In the genomic region with DNA sequence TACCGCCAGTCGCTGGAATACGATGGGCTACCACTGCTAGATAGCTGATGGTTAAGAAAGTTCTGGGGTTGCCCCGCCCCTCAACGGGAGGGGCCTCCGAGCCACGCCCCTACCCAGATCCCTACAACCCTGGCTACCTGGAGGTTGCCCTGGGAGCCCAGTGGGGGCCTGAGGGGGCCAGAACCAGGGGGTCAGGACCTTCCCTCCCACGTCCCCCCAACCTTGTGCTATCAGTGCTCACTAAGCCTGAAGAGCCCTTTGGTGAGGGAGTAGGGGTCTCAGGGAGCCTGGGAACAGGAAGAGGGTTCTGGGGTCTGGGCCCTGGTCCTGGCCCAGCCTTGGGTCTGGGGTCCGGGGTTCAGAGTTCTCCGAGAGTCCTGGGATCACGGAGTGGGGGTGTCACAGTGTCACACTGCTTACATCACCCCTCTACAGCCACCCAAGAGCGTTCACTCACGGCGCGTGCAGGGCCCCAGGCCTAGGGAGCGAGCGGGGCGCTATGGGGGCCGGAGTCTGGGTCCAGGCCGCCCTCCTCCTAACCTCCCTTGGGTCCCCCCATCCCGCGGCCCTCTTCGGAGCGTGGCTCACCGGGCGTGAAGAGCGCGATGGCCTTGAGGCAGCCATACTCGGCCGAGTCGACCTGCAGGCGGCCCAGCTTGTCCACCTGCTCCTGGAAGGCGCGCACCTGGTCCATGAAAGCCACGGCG, we compare ENCODE assay signal across 8 cellular contexts. TPM values are rescaled to one million over a fixed set of nuclear protein-coding genes. Genes with fewer than 3 reads are reported as not detected.
DNase-seq lines count a peak whose midpoint lies in the region; ATAC-seq lines count a peak whose summit lies in the region.

No MANE protein-coding gene starts in this region.

- peak overlapping the region; percentile 99 for H3K4me2 ChIP-seq in mesendoderm (ENCODE audit: low read length)

- WGBS in mesendoderm (ENCODE audit: extremely low coverage, insufficient coverage, low lambda C conversion rate): no CpG with 5 or more reads among the region's 36 CpGs

- H3K56ac ChIP-seq in mesendoderm (ENCODE audit: low read length): peak overlapping the region; percentile 97

- peak overlapping the region; percentile 88 for H3K4ac ChIP-seq in mesendoderm (ENCODE audit: low read depth, low read length)

- H3K23ac ChIP-seq in mesendoderm (ENCODE audit: low read length): peak overlapping the region; percentile 98

- peaks cover 22% of the 10 kb centered on the region for H3K79me2 ChIP-seq in mesendoderm (ENCODE audit: control insufficient read depth, insufficient read depth, low read length)

- H3K27ac ChIP-seq in mesendoderm (ENCODE audit: low read depth, low read length): peak overlapping the region; percentile 97

- peak overlapping the region; percentile 94 for H3K18ac ChIP-seq in mesendoderm (ENCODE audit: low read length)

- DNase-seq in COLO829 (ENCODE audit: low spot score) (peak; percentile 59), MV-4-11 (lab: John Stamatoyannopoulos, UW) (peak; percentile 68), dermis blood vessel endothelial cell (peak; percentile 51), mesendoderm (peak; percentile 77), GDM1 (lab: John Stamatoyannopoulos, UW) (no peak)
- peak; percentile 32 for DNase-seq in activated CD4-positive, alpha-beta T cell treated with anti-CD3 and anti-CD28 coated beads for 1 hour
- DNase-seq in stimulated activated naive CD8-positive, alpha-beta T cell treated with anti-CD3 and anti-CD28 coated beads, Interleukin-15, Interleukin-2, amounts not matched to agents 100 U/mL and 50 U/mL, for 24 hours: peak; percentile 78

- H4K8ac ChIP-seq in mesendoderm (ENCODE audit: low read depth, low read length): no peak overlapping the region

- H3K4me1 ChIP-seq in mesendoderm (ENCODE audit: control insufficient read depth, low read depth, low read length): peaks cover 6% of the 10 kb centered on the region

- peaks cover 17% of the 10 kb centered on the region for H3K79me1 ChIP-seq in mesendoderm (ENCODE audit: low read length)

- no peak overlapping the region for H4K5ac ChIP-seq in mesendoderm (ENCODE audit: low read length)

- no peaks in the 10 kb centered on the region for H3K27me3 ChIP-seq in mesendoderm (ENCODE audit: insufficient read depth, low read length, poor library complexity)

- H3K36me3 ChIP-seq in mesendoderm (ENCODE audit: control insufficient read depth, insufficient read depth, low read length): peaks cover 10% of the 10 kb centered on the region

- ATAC-seq in GM21786 (IDR thresholded peaks at IDR 0.05; ENCODE audit: unreplicated experiment): peak; percentile 60
- peak; percentile 73 for ATAC-seq in stimulated activated naive CD8-positive, alpha-beta T cell treated with anti-CD3 and anti-CD28 coated beads, Interleukin-15, Interleukin-2, amounts not matched to agents 100 U/mL and 50 U/mL, for 24 hours

- peak overlapping the region; percentile 95 for H3K9ac ChIP-seq in mesendoderm (ENCODE audit: low read length)

- no peak overlapping the region for H2BK15ac ChIP-seq in mesendoderm (replicated peaks; ENCODE audit: low read depth)

- peak overlapping the region; percentile 92 for H2AK5ac ChIP-seq in mesendoderm (ENCODE audit: low read length)

- peak overlapping the region; percentile 80 for H3K4me3 ChIP-seq in mesendoderm (ENCODE audit: low read length)

- no peak overlapping the region for H2BK120ac ChIP-seq in mesendoderm (ENCODE audit: low read depth, low read length)

- peak overlapping the region; percentile 63 for H2BK5ac ChIP-seq in mesendoderm (ENCODE audit: low read length)

RNA-seq across cellular contexts. Expression of gene OCEL1, which starts 9.0 kb away (rescaled TPM):
- 3.8 and 4.4 TPM in 2 replicates for total RNA-seq in dermis blood vessel endothelial cell
- polyA plus RNA-seq in mesendoderm (2013, experiment 1 of 2): 17.6 TPM
- 17.5 TPM for polyA plus RNA-seq in mesendoderm (2013, experiment 2 of 2)

RNA-seq across cellular contexts. Expression of gene NR2F6, which starts 10.7 kb away (rescaled TPM):
- total RNA-seq in dermis blood vessel endothelial cell: 63.1 and 82.0 TPM in 2 replicates
- 63.1 TPM for polyA plus RNA-seq in mesendoderm (2013, experiment 1 of 2)
- polyA plus RNA-seq in mesendoderm (2013, experiment 2 of 2): 61.8 TPM

RNA-seq across cellular contexts. Expression of gene USE1, which starts 19.9 kb away (rescaled TPM):
- 18.7 and 24.8 TPM in 2 replicates for total RNA-seq in dermis blood vessel endothelial cell
- 7.1 TPM for polyA plus RNA-seq in mesendoderm (2013, experiment 1 of 2)
- 7.3 TPM for polyA plus RNA-seq in mesendoderm (2013, experiment 2 of 2)

RNA-seq across cellular contexts. Expression of gene USHBP1, which starts 29.5 kb away (rescaled TPM):
- total RNA-seq in dermis blood vessel endothelial cell: 48.6 and 75.9 TPM in 2 replicates
- polyA plus RNA-seq in mesendoderm (2013, experiment 1 of 2): 1.6 TPM
- 1.5 TPM for polyA plus RNA-seq in mesendoderm (2013, experiment 2 of 2)

RNA-seq across cellular contexts. Expression of gene BABAM1, which starts 32.2 kb away (rescaled TPM):
- total RNA-seq in dermis blood vessel endothelial cell: 98.2 and 137 TPM in 2 replicates
- 119 TPM for polyA plus RNA-seq in mesendoderm (2013, experiment 1 of 2)
- 120 TPM for polyA plus RNA-seq in mesendoderm (2013, experiment 2 of 2)
